ENCODE assay signal across 13 cellular contexts in the genomic region with DNA sequence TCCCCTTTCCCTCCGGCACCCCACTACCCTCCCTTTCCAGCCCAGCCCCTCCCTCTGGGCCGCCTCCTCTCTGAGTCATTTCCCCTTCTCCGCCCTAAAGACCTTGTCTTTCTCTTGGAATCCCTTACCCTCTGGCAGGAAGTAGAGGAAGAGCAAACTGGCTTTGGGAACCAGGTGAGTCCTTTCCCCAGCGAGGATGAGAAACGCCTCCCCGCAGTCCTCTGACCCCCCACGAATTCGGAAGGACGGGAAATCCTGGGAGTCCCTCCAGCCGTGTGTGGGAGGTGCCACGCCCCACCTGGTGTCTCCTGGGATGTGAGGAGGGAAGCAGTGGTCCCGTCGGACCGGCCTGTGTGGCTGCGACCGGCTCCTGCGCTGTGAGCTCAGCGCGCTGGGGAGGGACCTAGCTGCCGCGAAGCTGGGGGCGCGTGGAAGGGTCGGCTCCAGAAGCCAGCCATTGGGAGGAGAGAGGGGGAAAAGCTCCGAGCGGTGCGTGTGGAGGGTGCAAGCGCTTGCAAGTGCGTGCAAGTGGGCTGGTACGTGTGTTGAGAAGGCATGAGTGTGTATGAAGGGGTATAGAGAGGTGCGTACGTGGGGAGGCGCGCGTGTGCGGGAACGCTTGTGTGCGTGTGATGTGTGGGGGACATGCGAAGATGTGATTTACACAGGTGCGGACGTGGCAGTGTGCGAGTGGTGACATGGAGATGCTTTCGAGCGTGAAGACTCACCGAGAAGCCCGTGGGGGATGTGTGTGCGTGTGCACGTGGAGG. TPM values are rescaled to one million over a fixed set of nuclear protein-coding genes. Genes with fewer than 3 reads are reported as not detected.
DNase-seq lines count a peak whose midpoint lies in the region; ATAC-seq and TF ChIP-seq lines count a peak whose summit lies in the region.
"Had no signal": no experiment of that assay in that cellular context is flagged by ENCODE, and none has a peak within 500 bp of the region (broad histone marks: within the 10 kb centered on the region; RNA-seq: fewer than 3 reads in every experiment).

No MANE protein-coding gene starts in this region.

- DNase-seq in heart right ventricle (peak in 1 of 2 donors; percentile 3), right atrium auricular region (ENCODE audit: low spot score) (no peak), cardiac fibroblast (ENCODE audit: low read depth in 2 of 2) (peak; percentile 6 to 24), left kidney (ENCODE audit: low read depth, low spot score) (peak; percentile 27), vagina (ENCODE audit: extremely low spot score in 2 of 2) (no peak), UCSD-AML1 (lab: John Stamatoyannopoulos, UW; ENCODE audit: unreplicated experiment) (no peak), NOMO-1 treated with dmso at 0.1 percent for 144 hours (lab: John Stamatoyannopoulos, UW; ENCODE audit: unreplicated experiment) (no peak)
- DNase-seq: body of pancreas, COR-L47 had no signal

- peaks cover 0 to 4% (median 0%) of the 10 kb centered on the region in 11 donors for H3K9me3 ChIP-seq in heart right ventricle
- no peaks in the 10 kb centered on the region for H3K9me3 ChIP-seq in right atrium auricular region
- H3K9me3 ChIP-seq in vagina = no peaks in the 10 kb centered on the region
- H3K9me3 ChIP-seq: body of pancreas had no signal

- H3K4me3 ChIP-seq in heart right ventricle (peak overlapping the region in 6 of 10 donors; percentile 10 to 29 (median 19)), right atrium auricular region (peak overlapping the region in 1 of 2 donors; percentile 15), cardiac fibroblast (replicated peaks in 1 of 2; ENCODE audit: low read depth in 2 of 2, low read length in 2 of 2) (peak overlapping the region; percentile 33 to 53), vagina (peak overlapping the region; percentile 19 to 32)
- H3K4me3 ChIP-seq: body of pancreas had no signal

- peaks cover 0 to 3% (median 0%) of the 10 kb centered on the region in 9 donors for H3K36me3 ChIP-seq in heart right ventricle
- no peaks in the 10 kb centered on the region for H3K36me3 ChIP-seq in right atrium auricular region
- no peaks in the 10 kb centered on the region for H3K36me3 ChIP-seq in vagina

- H3K4me1 ChIP-seq in heart right ventricle = no peaks in the 10 kb centered on the region
- no peaks in the 10 kb centered on the region for H3K4me1 ChIP-seq in right atrium auricular region
- no peaks in the 10 kb centered on the region for H3K4me1 ChIP-seq in vagina

- no peak for TF ChIP-seq POLR2A in vagina (IDR thresholded peaks at IDR 0.05)

- H3K27me3 ChIP-seq in heart right ventricle (peaks cover 0 to 35% (median 0%) of the 10 kb centered on the region in 7 donors), right atrium auricular region (no peaks in the 10 kb centered on the region), vagina (no peaks in the 10 kb centered on the region)
- H3K27me3 ChIP-seq: body of pancreas had no signal

- H3K27ac ChIP-seq in heart right ventricle (no peak overlapping the region), right atrium auricular region (no peak overlapping the region), vagina (no peak overlapping the region)
- H3K27ac ChIP-seq: body of pancreas had no signal

- ATAC-seq in heart right ventricle (no peak), HG02981 (IDR thresholded peaks at IDR 0.05; ENCODE audit: unreplicated experiment) (no peak)
- ATAC-seq: body of pancreas, SK-N-SH treated with all-trans-retinoic acid at 6 μM for 48 hours had no signal

- no peak for TF ChIP-seq CTCF in heart right ventricle (IDR thresholded peaks at IDR 0.05)
- TF ChIP-seq CTCF in right atrium auricular region (IDR thresholded peaks at IDR 0.05) = no peak
- TF ChIP-seq CTCF in cardiac fibroblast (IDR thresholded peaks at IDR 0.05; ENCODE audit: low read depth, low read length) = no peak
- TF ChIP-seq CTCF in vagina (IDR thresholded peaks at IDR 0.05) = no peak

- intact Hi-C loops in heart right ventricle (cut with DNase I) (no loop called here), vagina (cut with DNase I) (no loop called here)

- 5 to 6% methylated on average over 44 to 48 of the region's 48 CpGs for WGBS in heart right ventricle, 2 donors

RNA-seq across cellular contexts. Expression of gene TEX13B, which starts 46.3 kb away (rescaled TPM):
- not detected for total RNA-seq in heart right ventricle
- not detected for polyA plus RNA-seq in heart right ventricle
- not detected for total RNA-seq in right atrium auricular region
- not detected for total RNA-seq in vagina
- total RNA-seq: body of pancreas, LHCN-M2, mononuclear cell had no signal

Comparison
In these comparisons a context has a peak if more than half of its experiments do, and no peak if none do; other contexts are left out.
1. DNase-seq: peak in cardiac fibroblast (2 of 2) and left kidney (single experiment); none in right atrium auricular region (single experiment), vagina (0 of 2), UCSD-AML1 (single experiment) and NOMO-1 treated with dmso at 0.1 percent for 144 hours (single experiment).